ENCODE assay signal across 1 cellular context in genomic region chr2:174076040-174076439, GRCh38.
A peak's percentile ranks its signal among the peaks of the same experiment; 100 is the strongest.
TF ChIP-seq lines count a peak whose summit lies in the region.

No MANE protein-coding gene starts in this region.

TF ChIP-seq in HepG2, 621 proteins besides CTCF, POLR2A, EP300 and RAD21 (continued from another document):
- no peak for TF ChIP-seq HINFP (CRISPR knock-in tag; IDR thresholded peaks at IDR 0.05; ENCODE audit: low read depth)
- TF ChIP-seq RBM22 (optimal IDR thresholded peaks at IDR 0.05; ENCODE audit: low read length) = peak; percentile 70
- peak; percentile 13; the same call in 1 of the 2 replicates for TF ChIP-seq STAG1 (CRISPR knock-in tag; IDR thresholded peaks at IDR 0.05)
- TF ChIP-seq ZFP91 (CRISPR knock-in tag; IDR thresholded peaks at IDR 0.05; ENCODE audit: borderline replicate concordance) = no peak
- TF ChIP-seq ELF1 (CRISPR knock-in tag; IDR thresholded peaks at IDR 0.05) = no peak
- no peak for TF ChIP-seq EED (CRISPR knock-in tag; IDR thresholded peaks at IDR 0.05)
- TF ChIP-seq ZMYM2 (CRISPR knock-in tag; IDR thresholded peaks at IDR 0.05) = no peak
- TF ChIP-seq JARID2 (CRISPR knock-in tag; IDR thresholded peaks at IDR 0.05; ENCODE audit: insufficient replicate concordance) = no peak
